ENCODE assay signal across 7 cellular contexts in genomic region chr11:59283825-59284772, GRCh38.
DNase-seq lines count a peak whose midpoint lies in the region; ATAC-seq, FAIRE-seq and TF ChIP-seq lines count a peak whose summit lies in the region.

No MANE protein-coding gene starts in this region.

- TSS peak; percentile 88 for BruUV-seq in GM12878 (replicated peaks; lab: Mats Ljungman, UMichigan)

- 0 out of 4 replicates have a peak, but pooled peaks of 1 of the 2 experiments have one; percentile 26 for TF ChIP-seq EP300 in GM12878 (IDR thresholded peaks at IDR 0.05; ENCODE audit: borderline replicate concordance in 1 of 2, control insufficient read depth in 1 of 2, low read depth in 2 of 2, low read length in 2 of 2)

- peak; percentile 86 for ATAC-seq in GM12878

- H3K27me3 ChIP-seq in GM12878 (replicated peaks in 1 of 2; ENCODE audit: control insufficient read depth in 2 of 2, insufficient read depth in 2 of 2, low read length in 1 of 2) = no peaks in the 10 kb centered on the region

- POLR2A ChIA-PET in GM12878 (lab: Charles Lee) = interaction anchor here (1.2 kb wide), 1 partner anchor 10 kb away, joined by 4 read pairs; no protein-coding TSS in a partner anchor

- H3K4me2 ChIP-seq in GM12878 (ENCODE audit: control insufficient read depth, insufficient read depth) = peak overlapping the region; percentile 86

- H3K9ac ChIP-seq in GM12878 (ENCODE audit: control insufficient read depth, insufficient read depth, low read length) = peak overlapping the region; percentile 28

- peak overlapping the region; percentile 37 for H3K4me3 ChIP-seq in GM12878

- peak overlapping the region; percentile 63 for H3K27ac ChIP-seq in GM12878 (ENCODE audit: control insufficient read depth, insufficient read depth)

- peak; percentile 93 for FAIRE-seq in GM12878 (lab: Jason Lieb, UNC)

- in situ Hi-C loops in GM12878 (cut with MboI) = loop anchor here (5.0 to 25.0 kb wide), 2 partner anchors 112 to 403 kb away; partner anchors contain the start of gene DTX4

- H3K36me3 ChIP-seq in GM12878 (ENCODE audit: control insufficient read depth in 2 of 2, insufficient read depth in 2 of 2, low read length in 1 of 2) = no peaks in the 10 kb centered on the region

- H4K20me1 ChIP-seq in GM12878 (ENCODE audit: control insufficient read depth, insufficient read depth) = no peaks in the 10 kb centered on the region

- DNase-seq in H4 (ENCODE audit: low spot score) (peak; percentile 39), SKM-1 (lab: John Stamatoyannopoulos, UW; ENCODE audit: unreplicated experiment) (peak; percentile 74), GM12878 (ENCODE audit: low read depth, low spot score) (peak; percentile 71), iris pigment epithelial cell (ENCODE audit: low read depth) (peak; percentile 51)
- DNase-seq in stimulated activated CD4-positive, alpha-beta T cell treated with anti-CD3 and anti-CD28 coated beads, Interleukin-4, amount 100 ng/mL, for 4 hours = peak; percentile 11 to 41

- H3K79me2 ChIP-seq in GM12878 (ENCODE audit: control insufficient read depth, insufficient read depth, low read length) = no peaks in the 10 kb centered on the region

- TF ChIP-seq CTCF in GM12872 (IDR thresholded peaks at IDR 0.05; ENCODE audit: insufficient read depth, low read depth, low read length) (peak; percentile 88), LNCAP (IDR thresholded peaks at IDR 0.05) (peak; percentile 87), GM12878 (IDR thresholded peaks at IDR 0.05 in 2 of 3, conservative IDR thresholded peaks at IDR 0.05 in 1 of 3; ENCODE audit: control insufficient read depth in 2 of 3, extremely low read depth in 1 of 3, insufficient read depth in 1 of 3, low read depth in 3 of 3, low read length in 3 of 3) (peak; percentile 81 to 83 (median 82))

- RAD21 ChIA-PET in GM12878 (lab: Charles Lee; ENCODE audit: unreplicated experiment) = interaction anchor here (0.8 to 2.8 kb wide), 5 partner anchors 13 to 140 kb away, joined by 3 to 19 read pairs (median 3); partner anchors contain the start of gene DTX4

- peak overlapping the region; percentile 65 for H2AFZ ChIP-seq in GM12878 (ENCODE audit: control insufficient read depth, low read depth, low read length)

- SMC1A ChIA-PET in GM12878 (lab: Charles Lee; ENCODE audit: uncharacterized antibody, unreplicated experiment) = interaction anchor here (0.6 to 2.0 kb wide), 10 partner anchors 8 to 144 kb away, joined by 3 to 12 read pairs (median 4); no protein-coding TSS in a partner anchor

- H3K4me1 ChIP-seq in GM12878 (ENCODE audit: control insufficient read depth, insufficient read depth, low read length) = peaks cover 18% of the 10 kb centered on the region

- no peak for TF ChIP-seq POLR2A in GM12878 (IDR thresholded peaks at IDR 0.05; ENCODE audit: low read depth, low read length)

- CTCF ChIA-PET in GM12878 (lab: Yijun Ruan, JAX) = interaction anchor here (0.7 to 2.2 kb wide), 7 partner anchors 13 to 445 kb away, joined by 3 to 12 read pairs (median 4); no protein-coding TSS in a partner anchor

- no peaks in the 10 kb centered on the region for H3K9me3 ChIP-seq in GM12878 (replicated peaks; ENCODE audit: control insufficient read depth, insufficient read depth, low read length)

- intact Hi-C loops in GM12878 (cut with micrococcal nuclease; ENCODE audit: unreplicated experiment) = loop anchor here (1.0 to 10.0 kb wide), 8 partner anchors 17 to 268 kb away; partner anchors contain the start of gene FAM111B

- peak; percentile 84 for TF ChIP-seq RAD21 in GM12878 (IDR thresholded peaks at IDR 0.05; ENCODE audit: insufficient read depth, low read depth, low read length)

- 21% methylated on average over 14 of the region's 14 CpGs for WGBS in GM12878 (ENCODE audit: insufficient coverage, insufficient replicate concordance, low lambda C conversion rate, missing lambda C conversion rate)

TF ChIP-seq in GM12878, 131 proteins besides CTCF, POLR2A, EP300 and RAD21 (continues in another document):
- no peak for TF ChIP-seq RFX5 (IDR thresholded peaks at IDR 0.05; ENCODE audit: low read depth, low read length)
- TF ChIP-seq IRF5 (IDR thresholded peaks at IDR 0.05; ENCODE audit: borderline replicate concordance) = peak; percentile 72; the same call in 1 of the 2 replicates
- peak; percentile 49 for TF ChIP-seq ATF7 (IDR thresholded peaks at IDR 0.05; ENCODE audit: low read depth)
- TF ChIP-seq ZNF622 (IDR thresholded peaks at IDR 0.05) = no peak
- TF ChIP-seq NFIC (IDR thresholded peaks at IDR 0.05; ENCODE audit: low read depth, low read length) = peak; percentile 70; the same call in 1 of the 2 replicates
- TF ChIP-seq NKRF (conservative IDR thresholded peaks at IDR 0.05) = no peak
- no peak for TF ChIP-seq POU2F2 (IDR thresholded peaks at IDR 0.05; ENCODE audit: borderline replicate concordance, low read depth, low read length)
- no peak for TF ChIP-seq NR2C2 (IDR thresholded peaks at IDR 0.05; ENCODE audit: borderline replicate concordance, control insufficient read depth, insufficient read length, low read depth)
- TF ChIP-seq RBBP5 (conservative IDR thresholded peaks at IDR 0.05) = no peak
- peak; percentile 89 for TF ChIP-seq NBN (IDR thresholded peaks at IDR 0.05)
- no peak for TF ChIP-seq PKNOX1 (IDR thresholded peaks at IDR 0.05)
- peak; percentile 87 for TF ChIP-seq RELB (IDR thresholded peaks at IDR 0.05; ENCODE audit: low read depth)
- no peak for TF ChIP-seq FOXK2 (IDR thresholded peaks at IDR 0.05)
- TF ChIP-seq BCLAF1 (IDR thresholded peaks at IDR 0.05) = no peak

Comparison
In these comparisons a context has a peak if more than half of its experiments do, and no peak if none do; other contexts are left out.
1. Peak in every context shown above with its lines: DNase-seq, ATAC-seq, H3K4me3 ChIP-seq and H3K27ac ChIP-seq.